21 cellular contexts compared by ENCODE assay signal in genomic region chrX:68665502-68665901, GRCh38. TPM values are rescaled to one million over a fixed set of nuclear protein-coding genes. Genes with fewer than 3 reads are reported as not detected.
DNase-seq lines count a peak whose midpoint lies in the region; ATAC-seq and TF ChIP-seq lines count a peak whose summit lies in the region.
"Had no signal": no experiment of that assay in that cellular context is flagged by ENCODE, and none has a peak within 500 bp of the region (broad histone marks: within the 10 kb centered on the region; RNA-seq: fewer than 3 reads in every experiment).

No MANE protein-coding gene starts in this region.

- TF ChIP-seq CTCF in AG04449 (IDR thresholded peaks at IDR 0.05; ENCODE audit: insufficient read depth, low read length, missing control alignments): peak; percentile 1
- TF ChIP-seq CTCF in liver (IDR thresholded peaks at IDR 0.05; ENCODE audit: low read depth, low read length, missing input control): no peak

- intact Hi-C loops in dendritic cell treated with granulocyte-macrophage colony-stimulating factor and Interleukin-4, amounts not matched to agents 40 ng/mL and 50 ng/mL, for 4 days (cut with micrococcal nuclease): loop anchor here (10.0 kb wide), 1 partner anchor 71 kb away; no protein-coding TSS in a partner anchor

- CTCF ChIA-PET in AG04449 (lab: Yijun Ruan, JAX) (no interaction called here), HEK293T (lab: Yijun Ruan, JAX) (interaction anchor here (0.6 kb wide), 1 partner anchor 126 kb away, joined by 3 read pairs; no protein-coding TSS in a partner anchor)
- CTCF ChIA-PET in activated CD8-positive, alpha-beta T cell treated with anti-CD3 and anti-CD28 coated beads, Interleukin-2, amount 10 ng/mL, durations not matched to agents 7 days and 5 days (lab: Charles Lee): no interaction called here

- no peaks in the 10 kb centered on the region for H3K9me3 ChIP-seq in liver (ENCODE audit: control insufficient read depth in 4 of 4, low read length in 3 of 4)
- H3K9me3 ChIP-seq: gastrocnemius medialis, MG63, prostate gland had no signal

- DNase-seq in AG04449 (ENCODE audit: low read depth, low spot score) (no peak), HEK293T (ENCODE audit: extremely low spot score) (peak; percentile 39), SIG-M5 (lab: John Stamatoyannopoulos, UW) (no peak)
- no peak for DNase-seq in activated CD8-positive, alpha-beta T cell treated with anti-CD3 and anti-CD28 coated beads, Interleukin-2, amount 10 ng/mL, durations not matched to agents 7 days and 5 days
- DNase-seq: ACHN; activated effector memory CD4-positive, alpha-beta T cell treated with anti-CD3 and anti-CD28 coated beads, Interleukin-2, amount 50 U/mL, for 16 hours; anterior cingulate cortex; gastrocnemius medialis; HFFc6; MG63; natural killer cell; NCI-H2081; NCI-H526; stimulated activated naive CD8-positive, alpha-beta T cell treated with anti-CD3 and anti-CD28 coated beads, Interleukin-15, Interleukin-2, amounts not matched to agents 100 U/mL and 50 U/mL, for 24 hours had no signal

- ATAC-seq in HG03135 (IDR thresholded peaks at IDR 0.05; ENCODE audit: unreplicated experiment): no peak
- no peak for ATAC-seq in activated CD8-positive, alpha-beta T cell treated with anti-CD3 and anti-CD28 coated beads, Interleukin-2, amount 10 ng/mL, durations not matched to agents 7 days and 5 days
- ATAC-seq in activated T-helper 17 cell treated with anti-CD3 and anti-CD28 coated beads, Interleukin-2, amount 50 U/mL, for 72 hours (replicated peaks): no peak
- ATAC-seq: gastrocnemius medialis; natural killer cell; Panc1; stimulated activated naive CD8-positive, alpha-beta T cell treated with anti-CD3 and anti-CD28 coated beads, Interleukin-15, Interleukin-2, amounts not matched to agents 100 U/mL and 50 U/mL, for 24 hours had no signal

- no peaks in the 10 kb centered on the region for H3K9me3 Mint-ChIP-seq in dendritic cell treated with granulocyte-macrophage colony-stimulating factor and Interleukin-4, amounts not matched to agents 40 ng/mL and 50 ng/mL, for 4 days
- no peaks in the 10 kb centered on the region for H3K9me3 Mint-ChIP-seq in activated CD8-positive, alpha-beta T cell treated with anti-CD3 and anti-CD28 coated beads, Interleukin-2, amount 10 ng/mL, durations not matched to agents 7 days and 5 days (ENCODE audit: insufficient read depth)
- H3K9me3 Mint-ChIP-seq in activated T-helper 17 cell treated with anti-CD3 and anti-CD28 coated beads, Interleukin-2, amount 50 U/mL, for 72 hours: no peaks in the 10 kb centered on the region
- H3K9me3 Mint-ChIP-seq: HFFc6, natural killer cell had no signal

- no peaks in the 10 kb centered on the region for H3K36me3 Mint-ChIP-seq in dendritic cell treated with granulocyte-macrophage colony-stimulating factor and Interleukin-4, amounts not matched to agents 40 ng/mL and 50 ng/mL, for 4 days (ENCODE audit: low read depth)
- no peaks in the 10 kb centered on the region for H3K36me3 Mint-ChIP-seq in activated CD8-positive, alpha-beta T cell treated with anti-CD3 and anti-CD28 coated beads, Interleukin-2, amount 10 ng/mL, durations not matched to agents 7 days and 5 days (ENCODE audit: low read depth)
- H3K36me3 Mint-ChIP-seq in activated T-helper 17 cell treated with anti-CD3 and anti-CD28 coated beads, Interleukin-2, amount 50 U/mL, for 72 hours (ENCODE audit: low read depth): no peaks in the 10 kb centered on the region
- H3K36me3 Mint-ChIP-seq: natural killer cell had no signal

- no peaks in the 10 kb centered on the region for H3K27me3 Mint-ChIP-seq in dendritic cell treated with granulocyte-macrophage colony-stimulating factor and Interleukin-4, amounts not matched to agents 40 ng/mL and 50 ng/mL, for 4 days
- no peaks in the 10 kb centered on the region for H3K27me3 Mint-ChIP-seq in activated CD8-positive, alpha-beta T cell treated with anti-CD3 and anti-CD28 coated beads, Interleukin-2, amount 10 ng/mL, durations not matched to agents 7 days and 5 days (ENCODE audit: low read depth)
- peaks cover 8% of the 10 kb centered on the region for H3K27me3 Mint-ChIP-seq in activated T-helper 17 cell treated with anti-CD3 and anti-CD28 coated beads, Interleukin-2, amount 50 U/mL, for 72 hours

- H3K27ac Mint-ChIP-seq in dendritic cell treated with granulocyte-macrophage colony-stimulating factor and Interleukin-4, amounts not matched to agents 40 ng/mL and 50 ng/mL, for 4 days: peak overlapping the region; percentile 94
- no peak overlapping the region for H3K27ac Mint-ChIP-seq in activated CD8-positive, alpha-beta T cell treated with anti-CD3 and anti-CD28 coated beads, Interleukin-2, amount 10 ng/mL, durations not matched to agents 7 days and 5 days
- no peak overlapping the region for H3K27ac Mint-ChIP-seq in activated T-helper 17 cell treated with anti-CD3 and anti-CD28 coated beads, Interleukin-2, amount 50 U/mL, for 72 hours
- H3K27ac Mint-ChIP-seq: HFFc6, natural killer cell had no signal

- no peaks in the 10 kb centered on the region for H3K36me3 ChIP-seq in liver (ENCODE audit: control insufficient read depth in 4 of 4, insufficient read depth in 3 of 4, low read depth in 1 of 4, low read length in 3 of 4)
- H3K36me3 ChIP-seq: gastrocnemius medialis, MG63, prostate gland had no signal

- H3K9ac ChIP-seq in liver (ENCODE audit: low read depth in 1 of 2, low read length in 2 of 2): no peak overlapping the region

- 60% methylated on average over 9 of the region's 9 CpGs for WGBS in liver

- H3K4me3 Mint-ChIP-seq in dendritic cell treated with granulocyte-macrophage colony-stimulating factor and Interleukin-4, amounts not matched to agents 40 ng/mL and 50 ng/mL, for 4 days: no peak overlapping the region
- H3K4me3 Mint-ChIP-seq in activated CD8-positive, alpha-beta T cell treated with anti-CD3 and anti-CD28 coated beads, Interleukin-2, amount 10 ng/mL, durations not matched to agents 7 days and 5 days: no peak overlapping the region
- H3K4me3 Mint-ChIP-seq in activated T-helper 17 cell treated with anti-CD3 and anti-CD28 coated beads, Interleukin-2, amount 50 U/mL, for 72 hours: no peak overlapping the region
- H3K4me3 Mint-ChIP-seq: HFFc6, natural killer cell had no signal

- H3K4me1 Mint-ChIP-seq in dendritic cell treated with granulocyte-macrophage colony-stimulating factor and Interleukin-4, amounts not matched to agents 40 ng/mL and 50 ng/mL, for 4 days (ENCODE audit: low read depth): peaks cover 47% of the 10 kb centered on the region
- H3K4me1 Mint-ChIP-seq in activated CD8-positive, alpha-beta T cell treated with anti-CD3 and anti-CD28 coated beads, Interleukin-2, amount 10 ng/mL, durations not matched to agents 7 days and 5 days (ENCODE audit: low read depth): no peaks in the 10 kb centered on the region
- no peaks in the 10 kb centered on the region for H3K4me1 Mint-ChIP-seq in activated T-helper 17 cell treated with anti-CD3 and anti-CD28 coated beads, Interleukin-2, amount 50 U/mL, for 72 hours
- H3K4me1 Mint-ChIP-seq: natural killer cell had no signal

- POLR2A ChIA-PET in AG04449 (lab: Yijun Ruan, JAX) (no interaction called here), HEK293T (lab: Yijun Ruan, JAX) (no interaction called here)
- POLR2A ChIA-PET in activated CD8-positive, alpha-beta T cell treated with anti-CD3 and anti-CD28 coated beads, Interleukin-2, amount 10 ng/mL, durations not matched to agents 7 days and 5 days (lab: Charles Lee): no interaction called here

- no peaks in the 10 kb centered on the region for H3K4me1 ChIP-seq in liver (ENCODE audit: control insufficient read depth in 4 of 4, insufficient read depth in 4 of 4, low read length in 3 of 4)
- H3K4me1 ChIP-seq: prostate gland had no signal

- H3K27ac ChIP-seq in liver (ENCODE audit: low read depth in 1 of 2, low read length in 2 of 2): no peak overlapping the region
- H3K27ac ChIP-seq: gastrocnemius medialis, prostate gland, VCaP had no signal

- no peaks in the 10 kb centered on the region for H3K27me3 ChIP-seq in liver (ENCODE audit: control insufficient read depth in 4 of 4, insufficient read depth in 4 of 4, low read length in 3 of 4)
- H3K27me3 ChIP-seq: gastrocnemius medialis, MG63 had no signal

- H3K4me3 ChIP-seq in AG04449 (ENCODE audit: low read depth, low read length) (no peak overlapping the region), liver (ENCODE audit: low read depth in 1 of 3, low read length in 3 of 3) (no peak overlapping the region)
- H3K4me3 ChIP-seq: gastrocnemius medialis, MG63, prostate gland had no signal

- TF ChIP-seq RAD21 in liver (IDR thresholded peaks at IDR 0.05): peak; percentile 32 to 69

TF ChIP-seq in HEK293T, 16 proteins besides CTCF, POLR2A, EP300 and RAD21 (continues in another document):
- TF ChIP-seq SUZ12 (IDR thresholded peaks at IDR 0.05) (no peak), LEF1 (IDR thresholded peaks at IDR 0.05; ENCODE audit: borderline replicate concordance) (no peak), HDGF (IDR thresholded peaks at IDR 0.05; ENCODE audit: borderline replicate concordance) (no peak), FOXK2 (IDR thresholded peaks at IDR 0.05) (no peak), BHLHE40 (IDR thresholded peaks at IDR 0.05; ENCODE audit: borderline replicate concordance) (no peak), NFRKB (IDR thresholded peaks at IDR 0.05) (no peak), CTBP1 (IDR thresholded peaks at IDR 0.05; ENCODE audit: borderline replicate concordance) (no peak)

TF ChIP-seq in liver, 16 proteins besides CTCF, POLR2A, EP300 and RAD21 (continues in another document):
- TF ChIP-seq SP1 (IDR thresholded peaks at IDR 0.05) (no peak), JUND (IDR thresholded peaks at IDR 0.05) (no peak), MAX (IDR thresholded peaks at IDR 0.05) (no peak), YY1 (IDR thresholded peaks at IDR 0.05) (no peak), ATF3 (IDR thresholded peaks at IDR 0.05) (no peak), HNF4A (conservative IDR thresholded peaks at IDR 0.05) (no peak), GABPA (IDR thresholded peaks at IDR 0.05 in 1 of 2, conservative IDR thresholded peaks at IDR 0.05 in 1 of 2) (no peak), TAF1 (conservative IDR thresholded peaks at IDR 0.05) (no peak), EGR1 (IDR thresholded peaks at IDR 0.05; ENCODE audit: low read depth in 2 of 2) (no peak), FOXA1 (IDR thresholded peaks at IDR 0.05) (no peak), NR2F2 (IDR thresholded peaks at IDR 0.05) (no peak), HNF4G (IDR thresholded peaks at IDR 0.05) (no peak)

RNA-seq across cellular contexts. Expression of gene STARD8, which starts 18.0 kb away (rescaled TPM):
- 10 to 100 TPM in 1 of 2 donors, 1 to 10 TPM in 1; 9.8 to 10.7 TPM for total RNA-seq in liver
- 1 to 10 TPM; 1.8 to 6.9 TPM for polyA plus RNA-seq in liver
- total RNA-seq in activated CD8-positive, alpha-beta T cell treated with anti-CD3 and anti-CD28 coated beads, Interleukin-2, amount 10 ng/mL, durations not matched to agents 7 days and 5 days: under 1 TPM; 0.34 to 0.55 TPM
- 1 to 10 TPM in 1 of 2 donors, under 1 TPM in 1; 0.52 to 1.8 TPM for total RNA-seq in activated T-helper 17 cell treated with anti-CD3 and anti-CD28 coated beads, Interleukin-2, amount 50 U/mL, for 72 hours
